ENCODE assay signal across 15 cellular contexts in the genomic region with DNA sequence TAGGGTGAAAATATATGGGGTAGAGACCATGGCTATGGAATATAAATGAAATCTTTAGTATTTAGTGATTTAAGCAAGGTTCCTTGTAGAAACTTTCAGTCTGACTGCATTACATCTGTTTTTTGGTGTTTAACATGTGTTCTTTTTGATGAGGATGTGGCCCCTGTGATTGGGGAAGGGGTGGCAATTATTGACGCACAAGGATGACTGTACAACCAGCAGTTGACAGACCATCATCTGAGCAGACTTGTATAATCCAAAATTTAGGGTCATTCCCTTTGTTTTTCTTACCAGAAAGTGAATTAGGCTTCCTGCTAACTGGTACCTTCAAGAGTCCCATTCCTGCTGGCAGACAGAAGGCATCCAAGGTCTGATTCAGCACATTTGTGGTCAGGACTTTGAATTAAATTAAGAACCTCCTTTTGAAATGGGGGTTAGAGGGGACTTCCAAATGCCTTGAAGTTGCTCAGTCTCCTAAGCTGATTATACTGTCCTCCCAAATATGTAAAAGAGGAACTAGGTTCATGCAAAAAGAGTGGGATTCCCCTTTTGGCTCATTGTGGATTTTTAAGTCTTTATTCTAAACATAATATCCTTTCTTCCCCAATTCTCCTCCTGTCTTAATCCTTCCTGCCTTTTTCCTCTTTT.
DNase-seq lines count a peak whose midpoint lies in the region; ATAC-seq and TF ChIP-seq lines count a peak whose summit lies in the region.
"Had no signal": no experiment of that assay in that cellular context is flagged by ENCODE, and none has a peak within 500 bp of the region (broad histone marks: within the 10 kb centered on the region; RNA-seq: fewer than 3 reads in every experiment).

No MANE protein-coding gene starts in this region.

- no peak for TF ChIP-seq EP300 in esophagus muscularis mucosa (IDR thresholded peaks at IDR 0.05)

- ATAC-seq in GM18505 (IDR thresholded peaks at IDR 0.05; ENCODE audit: unreplicated experiment) (peak; percentile 61), GM21360 (IDR thresholded peaks at IDR 0.05; ENCODE audit: unreplicated experiment) (peak; percentile 69), HG03354 (IDR thresholded peaks at IDR 0.05; ENCODE audit: poor library complexity, severe bottlenecking, unreplicated experiment) (peak; percentile 52), GM21576 (IDR thresholded peaks at IDR 0.05; ENCODE audit: unreplicated experiment) (no peak), aorta (ENCODE audit: low FRiP score) (no peak)

- DNase-seq in astrocyte of the hippocampus (ENCODE audit: low read depth, low spot score) = peak; percentile 26
- no peak for DNase-seq in nucleus accumbens (lab: John Stamatoyannopoulos, UW)
- no peak for DNase-seq in aorta
- no peak for DNase-seq in esophagus muscularis mucosa (ENCODE audit: extremely low spot score)
- DNase-seq: cortex of kidney; GF-D8; Karpas-422; NCI-H2171 treated with DMSO at 0.1 percent for 48 hours; Peyer's patch; stimulated activated CD4-positive, alpha-beta T cell treated with anti-CD3 and anti-CD28 coated beads, Interleukin-4, amount 100 ng/mL, for 4 hours; T-helper 9 cell had no signal

- H3K27ac ChIP-seq in aorta (ENCODE audit: low read depth in 1 of 2, low read length in 2 of 2) = no peak overlapping the region
- no peak overlapping the region for H3K27ac ChIP-seq in esophagus muscularis mucosa (replicated peaks in 1 of 4)
- H3K27ac ChIP-seq: Peyer's patch had no signal

- H3K9me3 ChIP-seq in aorta (ENCODE audit: control insufficient read depth, low read length) (no peaks in the 10 kb centered on the region), esophagus muscularis mucosa (no peaks in the 10 kb centered on the region)
- H3K9me3 ChIP-seq: Peyer's patch had no signal

- H3K4me1 ChIP-seq in aorta (ENCODE audit: control insufficient read depth in 1 of 2, insufficient read depth in 2 of 2, low read length in 2 of 2) (no peaks in the 10 kb centered on the region), esophagus muscularis mucosa (peaks cover 0 to 9% (median 0%) of the 10 kb centered on the region in 4 donors)
- H3K4me1 ChIP-seq: Peyer's patch had no signal

- intact Hi-C loops in aorta (cut with DNase I) = no loop called here
- intact Hi-C loops in esophagus muscularis mucosa (cut with DNase I) = no loop called here

- H3K27me3 ChIP-seq in aorta (ENCODE audit: control insufficient read depth in 1 of 2, insufficient read depth in 2 of 2, low read length in 1 of 2) = no peaks in the 10 kb centered on the region
- no peaks in the 10 kb centered on the region for H3K27me3 ChIP-seq in esophagus muscularis mucosa
- H3K27me3 ChIP-seq: Peyer's patch had no signal

- H3K36me3 ChIP-seq in aorta (ENCODE audit: control insufficient read depth in 1 of 2, insufficient read depth in 2 of 2, low read length in 1 of 2) (no peaks in the 10 kb centered on the region), esophagus muscularis mucosa (no peaks in the 10 kb centered on the region)
- H3K36me3 ChIP-seq: Peyer's patch had no signal

- TF ChIP-seq POLR2A in GM18505 (IDR thresholded peaks at IDR 0.05; ENCODE audit: borderline replicate concordance, extremely low read depth, insufficient read depth, insufficient read length) (no peak), esophagus muscularis mucosa (IDR thresholded peaks at IDR 0.05; ENCODE audit: low read depth) (no peak)

- 87 to 89% methylated on average over 1 of the region's 1 CpG for WGBS in aorta, 2 donors
- WGBS in esophagus muscularis mucosa = 77% methylated on average over 1 of the region's 1 CpG

- H3K4me3 ChIP-seq in aorta (ENCODE audit: low read length in 2 of 2) (no peak overlapping the region), esophagus muscularis mucosa (no peak overlapping the region)
- H3K4me3 ChIP-seq: Peyer's patch had no signal

- no peak for TF ChIP-seq CTCF in esophagus muscularis mucosa (IDR thresholded peaks at IDR 0.05)

Comparison
In these comparisons a context has a peak if more than half of its experiments do, and no peak if none do; other contexts are left out.
1. ATAC-seq: peak in GM18505 (single experiment), GM21360 (single experiment) and HG03354 (single experiment); none in GM21576 (single experiment) and aorta (single experiment).